Comparison of ENCODE assay signal across 8 cellular contexts in the genomic region with DNA sequence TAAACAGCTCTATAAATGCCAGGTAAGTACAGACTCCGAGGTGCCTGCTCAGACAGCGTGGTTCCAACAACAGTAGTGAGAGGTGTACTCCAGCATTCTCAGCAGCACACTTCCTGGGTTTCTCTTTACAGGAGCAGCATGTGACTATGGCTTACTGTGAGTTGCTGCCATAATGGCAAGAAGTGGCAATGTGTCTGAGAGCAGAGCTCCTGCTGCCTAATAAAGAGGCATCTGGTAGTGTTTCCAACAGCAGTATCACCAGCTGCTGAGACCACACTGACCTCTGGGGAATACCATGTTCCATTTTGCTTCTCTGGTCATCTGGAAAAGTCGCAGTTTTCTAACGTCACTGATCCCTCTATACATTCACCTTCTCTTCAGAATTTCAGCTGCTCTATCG.
DNase-seq lines count a peak whose midpoint lies in the region; ATAC-seq and TF ChIP-seq lines count a peak whose summit lies in the region.
"Had no signal": no experiment of that assay in that cellular context is flagged by ENCODE, and none has a peak within 500 bp of the region (broad histone marks: within the 10 kb centered on the region; RNA-seq: fewer than 3 reads in every experiment).

No MANE protein-coding gene starts in this region.

- no peaks in the 10 kb centered on the region for H3K4me1 ChIP-seq in Peyer's patch

- H3K4me3 Mint-ChIP-seq in effector memory CD8-positive, alpha-beta T cell = no peak overlapping the region
- H3K4me3 Mint-ChIP-seq: activated T-cell treated with anti-CD3 and anti-CD28 coated beads, Interleukin-2, amount 50 U/mL, for 4 hours had no signal

- H3K27me3 ChIP-seq in Peyer's patch = no peaks in the 10 kb centered on the region

- no peaks in the 10 kb centered on the region for H3K9me3 Mint-ChIP-seq in effector memory CD8-positive, alpha-beta T cell
- H3K9me3 Mint-ChIP-seq: activated T-cell treated with anti-CD3 and anti-CD28 coated beads, Interleukin-2, amount 50 U/mL, for 4 hours had no signal

- H3K27me3 Mint-ChIP-seq in effector memory CD8-positive, alpha-beta T cell = no peaks in the 10 kb centered on the region

- POLR2A ChIA-PET in HEK293T (lab: Yijun Ruan, JAX) = no interaction called here

- H3K27ac ChIP-seq in Peyer's patch = no peak overlapping the region

- CTCF ChIA-PET in HEK293T (lab: Yijun Ruan, JAX) = no interaction called here

- DNase-seq in NCI-H748 treated with DMSO at 0.1 percent for 48 hours (lab: John Stamatoyannopoulos, UW) (peak; percentile 13), left kidney (ENCODE audit: low read depth, low spot score) (peak; percentile 24), Peyer's patch (no peak), HEK293T (ENCODE audit: extremely low spot score) (no peak)
- no peak for DNase-seq in effector memory CD8-positive, alpha-beta T cell
- DNase-seq: activated T-cell treated with anti-CD3 and anti-CD28 coated beads, Interleukin-2, amount 50 U/mL, for 4 hours had no signal

- H3K36me3 Mint-ChIP-seq in effector memory CD8-positive, alpha-beta T cell (ENCODE audit: insufficient read depth) = no peaks in the 10 kb centered on the region

- TF ChIP-seq POLR2A in Peyer's patch (IDR thresholded peaks at IDR 0.05) = no peak

- H3K4me1 Mint-ChIP-seq in effector memory CD8-positive, alpha-beta T cell (ENCODE audit: low read depth in 2 of 2) = no peaks in the 10 kb centered on the region

- no peaks in the 10 kb centered on the region for H3K36me3 ChIP-seq in Peyer's patch

- no peaks in the 10 kb centered on the region for H3K9me3 ChIP-seq in Peyer's patch

- TF ChIP-seq CTCF in Peyer's patch (IDR thresholded peaks at IDR 0.05) = no peak

- ATAC-seq in GM19328 (IDR thresholded peaks at IDR 0.05; ENCODE audit: unreplicated experiment) (peak; percentile 60), HG03469 (IDR thresholded peaks at IDR 0.05; ENCODE audit: unreplicated experiment) (peak; percentile 39)
- ATAC-seq in effector memory CD8-positive, alpha-beta T cell (replicated peaks) = no peak
- ATAC-seq: activated T-cell treated with anti-CD3 and anti-CD28 coated beads, Interleukin-2, amount 50 U/mL, for 4 hours had no signal

- no peak overlapping the region for H3K27ac Mint-ChIP-seq in effector memory CD8-positive, alpha-beta T cell

- H3K4me3 ChIP-seq in Peyer's patch = no peak overlapping the region

TF ChIP-seq in HEK293T, 16 proteins besides CTCF, POLR2A, EP300 and RAD21:
- TF ChIP-seq CTBP1 (IDR thresholded peaks at IDR 0.05; ENCODE audit: borderline replicate concordance) = no peak
- no peak for TF ChIP-seq ELF4 (IDR thresholded peaks at IDR 0.05)
- no peak for TF ChIP-seq FOXM1 (IDR thresholded peaks at IDR 0.05; ENCODE audit: borderline replicate concordance)
- no peak for TF ChIP-seq NFRKB (IDR thresholded peaks at IDR 0.05)
- TF ChIP-seq FOXA1 (IDR thresholded peaks at IDR 0.05) = no peak

Comparison
In these comparisons a context has a peak if more than half of its experiments do, and no peak if none do; other contexts are left out.
1. DNase-seq: peak in NCI-H748 treated with DMSO at 0.1 percent for 48 hours (single experiment) and left kidney (single experiment); none in effector memory CD8-positive, alpha-beta T cell (0 of 3), Peyer's patch (0 of 3) and HEK293T (single experiment).